26 cellular contexts compared by ENCODE assay signal in the genomic region with DNA sequence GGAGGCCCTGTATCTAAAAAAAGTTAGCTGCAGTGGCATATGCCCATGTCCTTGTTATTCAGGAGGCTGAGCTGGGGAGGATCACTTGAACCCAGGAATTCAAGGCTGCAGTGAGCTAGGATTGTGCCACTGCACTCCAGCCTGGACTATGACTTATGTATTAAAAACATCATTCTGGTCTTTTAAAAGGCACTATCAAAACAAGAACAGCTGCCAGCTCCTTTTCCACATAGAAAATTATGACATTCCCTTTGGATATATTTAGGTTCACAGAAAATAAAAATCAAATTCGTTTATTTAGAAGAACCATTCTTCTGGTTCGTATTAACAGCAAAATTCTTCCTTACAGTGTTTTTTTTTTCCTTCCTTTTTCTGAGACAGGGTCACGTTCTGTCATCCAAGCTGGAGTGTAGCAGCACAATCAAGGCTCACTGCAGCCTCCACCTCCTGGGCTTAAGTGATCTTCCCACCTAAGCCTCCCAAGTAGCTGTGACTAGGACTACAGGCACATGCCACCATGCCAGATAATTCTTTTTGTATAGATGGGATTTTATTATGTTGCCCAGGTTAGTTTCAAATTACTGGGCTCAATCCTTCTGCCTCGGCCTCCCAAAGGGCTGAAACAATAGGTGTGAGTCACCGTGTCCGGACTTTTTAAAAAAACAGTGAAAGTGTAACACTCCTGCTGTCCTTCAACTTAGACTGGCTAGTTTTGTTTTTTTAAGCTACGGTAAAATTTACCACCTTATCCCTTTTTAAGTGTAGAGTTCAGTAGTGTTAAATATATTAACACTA. TPM values are rescaled to one million over a fixed set of nuclear protein-coding genes. Genes with fewer than 3 reads are reported as not detected.
DNase-seq lines count a peak whose midpoint lies in the region; ATAC-seq and TF ChIP-seq lines count a peak whose summit lies in the region.
"Had no signal": no experiment of that assay in that cellular context is flagged by ENCODE, and none has a peak within 500 bp of the region (broad histone marks: within the 10 kb centered on the region; RNA-seq: fewer than 3 reads in every experiment).

No MANE protein-coding gene starts in this region.

- H3K9me2 ChIP-seq in hepatocyte (replicated peaks; ENCODE audit: insufficient read depth), result no peaks in the 10 kb centered on the region

- CTCF ChIA-PET in mammary epithelial cell (lab: Charles Lee; ENCODE audit: low non-redundant PET), result no interaction called here

- no peak overlapping the region for H3K27ac ChIP-seq in mammary epithelial cell (ENCODE audit: insufficient read depth, low read depth, low read length)
- no peak overlapping the region for H3K27ac ChIP-seq in hepatocyte
- H3K27ac ChIP-seq: neural progenitor cell, SJSA1, uterus had no signal

- in situ Hi-C loops in mammary epithelial cell (cut with MboI; ENCODE audit: low sequenced_read_pairs in 2 of 2), result loop anchor here in 1 of 2 donors (25.0 kb wide), 1 partner anchor 103 kb away; no protein-coding TSS in a partner anchor

- peaks cover 18% of the 10 kb centered on the region for H3K36me3 ChIP-seq in mammary epithelial cell (ENCODE audit: insufficient read depth, low read length)
- H3K36me3 ChIP-seq in skeletal muscle satellite cell (ENCODE audit: insufficient read depth, low read length), result peaks cover 38% of the 10 kb centered on the region
- H3K36me3 ChIP-seq in hepatocyte (replicated peaks; ENCODE audit: insufficient read depth, low read depth), result no peaks in the 10 kb centered on the region
- peaks cover 59% of the 10 kb centered on the region for H3K36me3 ChIP-seq in MG63
- H3K36me3 ChIP-seq: uterus had no signal

- H3K27me3 ChIP-seq in mammary epithelial cell (ENCODE audit: insufficient read depth, low read length) (no peaks in the 10 kb centered on the region), skeletal muscle satellite cell (ENCODE audit: control insufficient read depth, insufficient read depth, low read length) (no peaks in the 10 kb centered on the region), hepatocyte (no peaks in the 10 kb centered on the region), MG63 (no peaks in the 10 kb centered on the region)
- H3K27me3 ChIP-seq: neural progenitor cell, SJSA1, uterus had no signal

- intact Hi-C loops in mammary epithelial cell (cut with micrococcal nuclease) (no loop called here), Right ventricle myocardium inferior (cut with DNase I) (no loop called here)

- ATAC-seq in Right ventricle myocardium inferior, result no peak
- ATAC-seq: activated CD8-positive, alpha-beta memory T cell treated with anti-CD3 and anti-CD28 coated beads, Interleukin-2, amount 10 ng/mL, durations not matched to agents 7 days and 5 days; activated naive CD4-positive, alpha-beta T cell treated with anti-CD3 and anti-CD28 coated beads, Interleukin-2, amount 50 U/mL, for 72 hours; activated T-helper 17 cell treated with anti-CD3 and anti-CD28 coated beads, Interleukin-2, amount 50 U/mL, for 72 hours; CD8-positive, alpha-beta T cell; effector memory CD8-positive, alpha-beta T cell; K562; left colon; mucosa of descending colon had no signal

- WGBS in mammary epithelial cell (ENCODE audit: low coverage, missing lambda C conversion rate), result 92% methylated on average over 6 of the region's 7 CpGs
- 83% methylated on average over 7 of the region's 7 CpGs for WGBS in hepatocyte (ENCODE audit: low lambda C conversion rate, missing lambda C conversion rate)

- DNase-seq in HT1080 (ENCODE audit: low read depth), result peak; percentile 67
- peak; percentile 5 for DNase-seq in mammary epithelial cell
- DNase-seq in iris pigment epithelial cell (ENCODE audit: low read depth), result peak; percentile 48
- no peak for DNase-seq in hepatocyte (ENCODE audit: low spot score)
- DNase-seq in Right ventricle myocardium inferior (ENCODE audit: missing footprints), result no peak
- no peak for DNase-seq in MG63
- DNase-seq: activated CD4-positive, alpha-beta T cell treated with anti-CD3 and anti-CD28 coated beads for 48 hours; activated CD8-positive, alpha-beta memory T cell treated with anti-CD3 and anti-CD28 coated beads, Interleukin-2, amount 10 ng/mL, durations not matched to agents 7 days and 5 days; aorta; CD8-positive, alpha-beta T cell; DMS153; effector memory CD8-positive, alpha-beta T cell; GDM1; head of caudate nucleus; left colon; mucosa of descending colon; NCI-H1930; NCI-H748 treated with DMSO at 0.1 percent for 48 hours; uterus had no signal

- no peak overlapping the region for H2AFZ ChIP-seq in mammary epithelial cell (ENCODE audit: low read depth, low read length)
- H2AFZ ChIP-seq in hepatocyte, result no peak overlapping the region
- H2AFZ ChIP-seq: neural progenitor cell had no signal

- H3K9me3 ChIP-seq in mammary epithelial cell (replicated peaks; ENCODE audit: insufficient read depth, low read length) (no peaks in the 10 kb centered on the region), skeletal muscle satellite cell (replicated peaks; ENCODE audit: low read length) (no peaks in the 10 kb centered on the region), hepatocyte (ENCODE audit: low read depth) (no peaks in the 10 kb centered on the region), MG63 (no peaks in the 10 kb centered on the region)
- H3K9me3 ChIP-seq: HAP-1, mucosa of descending colon, SJSA1, uterus had no signal

- dilution Hi-C loops in mammary epithelial cell (cut with HindIII; ENCODE audit: low sequenced_read_pairs), result no loop called here

- H3K4me1 ChIP-seq in mammary epithelial cell (ENCODE audit: insufficient read depth, low read length) (peaks cover 2% of the 10 kb centered on the region), skeletal muscle satellite cell (ENCODE audit: control insufficient read depth, insufficient read depth, low read length) (peaks cover 37% of the 10 kb centered on the region), hepatocyte (ENCODE audit: insufficient read depth) (no peaks in the 10 kb centered on the region)
- H3K4me1 ChIP-seq: neural progenitor cell, SJSA1, uterus had no signal

- BruUV-seq in mammary epithelial cell (replicated peaks; lab: Mats Ljungman, UMichigan), result no TSS peak

- H3K4me2 ChIP-seq in mammary epithelial cell (ENCODE audit: insufficient read depth, low read depth, low read length) (no peak overlapping the region), skeletal muscle satellite cell (ENCODE audit: low read length) (peak overlapping the region; percentile 38), hepatocyte (no peak overlapping the region)
- H3K4me2 ChIP-seq: neural progenitor cell had no signal

- H3K4me3 ChIP-seq in mammary epithelial cell (replicated peaks in 1 of 3; ENCODE audit: insufficient read depth in 1 of 3, low read depth in 2 of 3, low read length in 3 of 3) (no peak overlapping the region), skeletal muscle satellite cell (ENCODE audit: low read length) (no peak overlapping the region), hepatocyte (no peak overlapping the region), MG63 (no peak overlapping the region)
- H3K4me3 ChIP-seq: HAP-1, K562, mucosa of descending colon, neural progenitor cell, SJSA1, uterus had no signal

- TF ChIP-seq CTCF in mammary epithelial cell (conservative IDR thresholded peaks at IDR 0.05 in 1 of 2, IDR thresholded peaks at IDR 0.05 in 1 of 2; ENCODE audit: extremely low read depth in 1 of 2, insufficient read depth in 1 of 2, low read depth in 1 of 2, low read length in 2 of 2) (no peak), hepatocyte (IDR thresholded peaks at IDR 0.05; ENCODE audit: poor library complexity) (no peak)

- peaks cover 11% of the 10 kb centered on the region for H3K79me2 ChIP-seq in mammary epithelial cell (ENCODE audit: insufficient read depth, low read length)
- H3K79me2 ChIP-seq in hepatocyte, result peaks cover 5% of the 10 kb centered on the region

- no peak overlapping the region for H3K9ac ChIP-seq in mammary epithelial cell (ENCODE audit: insufficient read depth, low read length)
- H3K9ac ChIP-seq in skeletal muscle satellite cell (ENCODE audit: low read depth, low read length), result peak overlapping the region; percentile 45
- H3K9ac ChIP-seq: neural progenitor cell had no signal

- H4K20me1 ChIP-seq in mammary epithelial cell (ENCODE audit: insufficient read depth, low read length), result no peaks in the 10 kb centered on the region
- no peaks in the 10 kb centered on the region for H4K20me1 ChIP-seq in hepatocyte (ENCODE audit: insufficient read depth, poor library complexity, severe bottlenecking)

RNA-seq across cellular contexts. Expression of a gene that starts 13.9 kb away (rescaled TPM):
- total RNA-seq in HT1080 (2014; rRNA removed; shearing (Covaris generic)), result 13.5 and 17.0 TPM in 2 replicates
- polyA plus RNA-seq in HT1080 (2015; cell fraction: cytosol; rRNA removed), result 31.6 and 31.9 TPM in 2 replicates
- 55.3 and 60.4 TPM in 2 replicates for polyA plus RNA-seq in HT1080 (2015; cell fraction: nucleus; rRNA removed)
- 10 to 100 TPM; 31.2 to 48.0 TPM for total RNA-seq in mammary epithelial cell
- polyA plus RNA-seq in mammary epithelial cell, result 17.3 TPM
- polyA minus RNA-seq in mammary epithelial cell, result 23.4 TPM
- 20.5 and 21.3 TPM in 2 replicates for total RNA-seq in skeletal muscle satellite cell (2012; rRNA removed)
- 35.4 and 56.3 TPM in 2 replicates for total RNA-seq in hepatocyte
- 15.8 and 16.5 TPM in 2 replicates for polyA plus RNA-seq in hepatocyte
- 21.9 TPM for total RNA-seq in Right ventricle myocardium inferior
- total RNA-seq in MG63 (2014; rRNA removed; shearing (Covaris generic); ENCODE audit: low replicate concordance), result 14.5 and 26.2 TPM in 2 replicates

Comparison
In these comparisons a context has a peak if more than half of its experiments do, and no peak if none do; other contexts are left out.
1. DNase-seq: peak in HT1080 (single experiment), mammary epithelial cell (single experiment) and iris pigment epithelial cell (single experiment); none in hepatocyte (single experiment), Right ventricle myocardium inferior (single experiment) and MG63 (single experiment).